1 cellular context compared by ENCODE assay signal in genomic region chr1:67801903-67802302, GRCh38.
TF ChIP-seq lines count a peak whose summit lies in the region.

No MANE protein-coding gene starts in this region.

TF ChIP-seq in IMR-90, 13 proteins besides CTCF, POLR2A, EP300 and RAD21 (continued from another document):
- no peak for TF ChIP-seq RFX5 (IDR thresholded peaks at IDR 0.05; ENCODE audit: low read depth, low read length)
- no peak for TF ChIP-seq MAZ (IDR thresholded peaks at IDR 0.05; ENCODE audit: borderline replicate concordance, low read depth, low read length)
- no peak for TF ChIP-seq MXI1 (IDR thresholded peaks at IDR 0.05; ENCODE audit: borderline replicate concordance, low read depth, low read length)
